8 cellular contexts compared by ENCODE assay signal in the genomic region with DNA sequence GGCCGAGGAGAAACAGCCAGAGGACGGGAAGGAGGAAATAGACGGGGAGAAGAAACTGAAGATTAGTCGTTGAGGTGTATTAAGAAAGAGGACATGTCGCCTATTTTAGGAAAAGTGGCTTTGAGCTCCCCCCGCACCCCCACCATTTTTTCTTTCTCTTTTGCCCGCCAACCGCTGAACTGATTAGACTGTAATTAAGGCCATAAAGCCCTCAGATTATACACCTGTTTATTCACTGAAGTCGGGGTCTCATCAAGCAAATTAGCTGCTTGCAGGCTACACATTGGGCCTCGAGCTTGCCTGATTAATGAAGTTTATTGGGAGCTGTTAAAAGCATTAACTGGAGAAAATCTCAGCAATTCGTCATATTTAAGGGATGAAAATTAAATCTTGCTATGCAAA.
DNase-seq lines count a peak whose midpoint lies in the region; ATAC-seq and TF ChIP-seq lines count a peak whose summit lies in the region.

No MANE protein-coding gene starts in this region.

- no peak for ATAC-seq in GM21786 (IDR thresholded peaks at IDR 0.05; ENCODE audit: unreplicated experiment)

- H3K4me3 Mint-ChIP-seq in endothelial cell (ENCODE audit: unreplicated experiment), result peak overlapping the region; percentile 93
- H3K4me3 Mint-ChIP-seq in progenitor cell of endocrine pancreas (ENCODE audit: low read depth), result peak overlapping the region; percentile 88

- peak overlapping the region; percentile 88 for H3K9ac ChIP-seq in ES-I3 (ENCODE audit: low read depth, low read length)

- H3K36me3 ChIP-seq in ES-I3 (ENCODE audit: insufficient read depth, low read length), result no peaks in the 10 kb centered on the region

- H3K27ac Mint-ChIP-seq in endothelial cell (ENCODE audit: unreplicated experiment), result no peak overlapping the region
- H3K27ac Mint-ChIP-seq in progenitor cell of endocrine pancreas, result peak overlapping the region; percentile 95

- TF ChIP-seq CTCF in endothelial cell (IDR thresholded peaks at IDR 0.05; ENCODE audit: unreplicated experiment) (no peak), progenitor cell of endocrine pancreas (IDR thresholded peaks at IDR 0.05; ENCODE audit: unreplicated experiment) (no peak)

- H3K4me1 Mint-ChIP-seq in endothelial cell (ENCODE audit: unreplicated experiment), result peaks cover 16% of the 10 kb centered on the region
- peaks cover 18% of the 10 kb centered on the region for H3K4me1 Mint-ChIP-seq in progenitor cell of endocrine pancreas (ENCODE audit: low read depth)

- DNase-seq in NCI-H524 treated with DMSO at 0.1 percent for 48 hours (lab: John Stamatoyannopoulos, UW) (peak; percentile 5), endothelial cell (ENCODE audit: low spot score) (no peak), progenitor cell of endocrine pancreas (ENCODE audit: low spot score, unreplicated experiment) (no peak), glomerular visceral epithelial cell (ENCODE audit: extremely low spot score) (no peak), OCI-M1 (lab: John Stamatoyannopoulos, UW) (no peak), cerebellar cortex (ENCODE audit: low spot score) (no peak)

- H3K9me3 Mint-ChIP-seq in endothelial cell (ENCODE audit: unreplicated experiment) (no peaks in the 10 kb centered on the region), progenitor cell of endocrine pancreas (ENCODE audit: low read depth) (no peaks in the 10 kb centered on the region)

- no peaks in the 10 kb centered on the region for H3K4me1 ChIP-seq in ES-I3 (ENCODE audit: insufficient read depth, low read length)

- H3K27me3 Mint-ChIP-seq in endothelial cell (ENCODE audit: unreplicated experiment) (no peaks in the 10 kb centered on the region), progenitor cell of endocrine pancreas (peaks cover 24% of the 10 kb centered on the region)

- H3K9me3 ChIP-seq in ES-I3 (ENCODE audit: control insufficient read depth, insufficient read depth, low read length), result no peaks in the 10 kb centered on the region

- H3K36me3 Mint-ChIP-seq in endothelial cell (ENCODE audit: low read depth, unreplicated experiment), result no peaks in the 10 kb centered on the region
- no peaks in the 10 kb centered on the region for H3K36me3 Mint-ChIP-seq in progenitor cell of endocrine pancreas (ENCODE audit: insufficient read depth)
